1 cellular context compared by ENCODE assay signal in the genomic region with DNA sequence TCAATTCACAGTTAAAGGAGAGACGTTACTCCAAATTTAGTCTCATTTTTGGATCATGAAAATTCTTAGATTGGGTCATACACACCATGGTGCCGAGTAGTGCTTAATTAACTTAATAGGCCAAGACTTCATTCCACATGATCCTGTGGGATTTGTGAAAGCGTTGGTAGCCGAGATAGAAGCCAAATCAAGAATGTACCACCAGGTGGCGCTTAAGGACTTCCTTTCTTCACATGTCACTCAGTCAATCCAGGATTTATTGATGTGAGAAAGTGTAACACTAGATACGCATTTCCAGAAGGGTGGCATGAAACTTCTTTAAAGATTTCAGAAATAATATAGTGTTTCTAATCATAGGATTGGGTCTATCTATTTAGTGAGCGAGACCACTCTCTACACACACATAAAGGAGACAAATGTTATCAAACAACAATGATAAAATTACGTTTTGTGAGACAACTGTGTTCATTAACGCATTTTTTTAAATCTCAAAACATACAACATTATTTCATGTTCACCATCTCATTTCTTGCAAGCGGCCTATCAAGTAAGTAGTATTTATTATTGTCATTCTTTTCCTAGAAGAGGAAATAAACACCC.
TF ChIP-seq lines count a peak whose summit lies in the region.

No MANE protein-coding gene starts in this region.

TF ChIP-seq in GM23338, 12 proteins besides CTCF, POLR2A, EP300 and RAD21 (continued from another document):
- TF ChIP-seq, protein P1, sequence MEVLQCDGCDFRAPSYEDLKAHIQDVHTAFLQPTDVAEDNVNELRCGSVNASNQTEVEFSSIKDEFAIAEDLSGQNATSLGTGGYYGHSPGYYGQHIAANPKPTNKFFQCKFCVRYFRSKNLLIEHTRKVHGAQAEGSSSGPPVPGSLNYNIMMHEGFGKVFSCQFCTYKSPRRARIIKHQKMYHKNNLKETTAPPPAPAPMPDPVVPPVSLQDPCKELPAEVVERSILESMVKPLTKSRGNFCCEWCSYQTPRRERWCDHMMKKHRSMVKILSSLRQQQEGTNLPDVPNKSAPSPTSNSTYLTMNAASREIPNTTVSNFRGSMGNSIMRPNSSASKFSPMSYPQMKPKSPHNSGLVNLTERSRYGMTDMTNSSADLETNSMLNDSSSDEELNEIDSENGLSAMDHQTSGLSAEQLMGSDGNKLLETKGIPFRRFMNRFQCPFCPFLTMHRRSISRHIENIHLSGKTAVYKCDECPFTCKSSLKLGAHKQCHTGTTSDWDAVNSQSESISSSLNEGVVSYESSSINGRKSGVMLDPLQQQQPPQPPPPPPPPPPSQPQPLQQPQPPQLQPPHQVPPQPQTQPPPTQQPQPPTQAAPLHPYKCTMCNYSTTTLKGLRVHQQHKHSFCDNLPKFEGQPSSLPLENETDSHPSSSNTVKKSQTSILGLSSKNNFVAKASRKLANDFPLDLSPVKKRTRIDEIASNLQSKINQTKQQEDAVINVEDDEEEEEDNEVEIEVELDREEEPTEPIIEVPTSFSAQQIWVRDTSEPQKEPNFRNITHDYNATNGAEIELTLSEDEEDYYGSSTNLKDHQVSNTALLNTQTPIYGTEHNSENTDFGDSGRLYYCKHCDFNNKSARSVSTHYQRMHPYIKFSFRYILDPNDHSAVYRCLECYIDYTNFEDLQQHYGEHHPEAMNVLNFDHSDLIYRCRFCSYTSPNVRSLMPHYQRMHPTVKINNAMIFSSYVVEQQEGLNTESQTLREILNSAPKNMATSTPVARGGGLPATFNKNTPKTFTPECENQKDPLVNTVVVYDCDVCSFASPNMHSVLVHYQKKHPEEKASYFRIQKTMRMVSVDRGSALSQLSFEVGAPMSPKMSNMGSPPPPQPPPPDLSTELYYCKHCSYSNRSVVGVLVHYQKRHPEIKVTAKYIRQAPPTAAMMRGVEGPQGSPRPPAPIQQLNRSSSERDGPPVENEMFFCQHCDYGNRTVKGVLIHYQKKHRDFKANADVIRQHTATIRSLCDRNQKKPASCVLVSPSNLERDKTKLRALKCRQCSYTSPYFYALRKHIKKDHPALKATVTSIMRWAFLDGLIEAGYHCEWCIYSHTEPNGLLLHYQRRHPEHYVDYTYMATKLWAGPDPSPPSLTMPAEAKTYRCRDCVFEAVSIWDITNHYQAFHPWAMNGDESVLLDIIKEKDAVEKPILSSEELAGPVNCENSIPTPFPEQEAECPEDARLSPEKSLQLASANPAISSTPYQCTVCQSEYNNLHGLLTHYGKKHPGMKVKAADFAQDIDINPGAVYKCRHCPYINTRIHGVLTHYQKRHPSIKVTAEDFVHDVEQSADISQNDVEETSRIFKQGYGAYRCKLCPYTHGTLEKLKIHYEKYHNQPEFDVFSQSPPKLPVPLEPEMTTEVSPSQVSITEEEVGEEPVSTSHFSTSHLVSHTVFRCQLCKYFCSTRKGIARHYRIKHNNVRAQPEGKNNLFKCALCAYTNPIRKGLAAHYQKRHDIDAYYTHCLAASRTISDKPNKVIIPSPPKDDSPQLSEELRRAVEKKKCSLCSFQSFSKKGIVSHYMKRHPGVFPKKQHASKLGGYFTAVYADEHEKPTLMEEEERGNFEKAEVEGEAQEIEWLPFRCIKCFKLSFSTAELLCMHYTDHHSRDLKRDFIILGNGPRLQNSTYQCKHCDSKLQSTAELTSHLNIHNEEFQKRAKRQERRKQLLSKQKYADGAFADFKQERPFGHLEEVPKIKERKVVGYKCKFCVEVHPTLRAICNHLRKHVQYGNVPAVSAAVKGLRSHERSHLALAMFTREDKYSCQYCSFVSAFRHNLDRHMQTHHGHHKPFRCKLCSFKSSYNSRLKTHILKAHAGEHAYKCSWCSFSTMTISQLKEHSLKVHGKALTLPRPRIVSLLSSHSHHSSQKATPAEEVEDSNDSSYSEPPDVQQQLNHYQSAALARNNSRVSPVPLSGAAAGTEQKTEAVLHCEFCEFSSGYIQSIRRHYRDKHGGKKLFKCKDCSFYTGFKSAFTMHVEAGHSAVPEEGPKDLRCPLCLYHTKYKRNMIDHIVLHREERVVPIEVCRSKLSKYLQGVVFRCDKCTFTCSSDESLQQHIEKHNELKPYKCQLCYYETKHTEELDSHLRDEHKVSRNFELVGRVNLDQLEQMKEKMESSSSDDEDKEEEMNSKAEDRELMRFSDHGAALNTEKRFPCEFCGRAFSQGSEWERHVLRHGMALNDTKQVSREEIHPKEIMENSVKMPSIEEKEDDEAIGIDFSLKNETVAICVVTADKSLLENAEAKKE (CRISPR knock-in tag; IDR thresholded peaks at IDR 0.05), result no peak
